In the genomic region with DNA sequence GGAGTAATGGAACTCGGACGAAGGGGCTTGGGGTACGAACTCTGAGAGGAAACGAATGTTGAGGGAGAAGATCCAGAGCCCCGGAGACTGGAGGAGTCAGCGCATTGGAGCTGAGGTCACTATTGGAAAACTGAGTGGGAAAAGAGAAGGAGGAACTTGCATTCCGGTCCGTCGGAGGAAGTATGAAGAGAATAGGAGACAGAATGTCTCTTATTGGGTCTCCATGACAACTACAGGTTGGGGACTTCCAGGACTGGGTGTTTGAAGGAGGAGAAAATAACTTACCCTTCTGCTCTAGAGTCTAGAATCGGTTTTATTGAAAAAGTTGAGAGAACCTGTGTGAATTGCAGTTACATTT, we compare ENCODE assay signal across 1 cellular context.
TF ChIP-seq lines count a peak whose summit lies in the region.

No MANE protein-coding gene starts in this region.

TF ChIP-seq in GM23338, 12 proteins besides CTCF, POLR2A, EP300 and RAD21 (continued from another document):
- TF ChIP-seq, protein P1, sequence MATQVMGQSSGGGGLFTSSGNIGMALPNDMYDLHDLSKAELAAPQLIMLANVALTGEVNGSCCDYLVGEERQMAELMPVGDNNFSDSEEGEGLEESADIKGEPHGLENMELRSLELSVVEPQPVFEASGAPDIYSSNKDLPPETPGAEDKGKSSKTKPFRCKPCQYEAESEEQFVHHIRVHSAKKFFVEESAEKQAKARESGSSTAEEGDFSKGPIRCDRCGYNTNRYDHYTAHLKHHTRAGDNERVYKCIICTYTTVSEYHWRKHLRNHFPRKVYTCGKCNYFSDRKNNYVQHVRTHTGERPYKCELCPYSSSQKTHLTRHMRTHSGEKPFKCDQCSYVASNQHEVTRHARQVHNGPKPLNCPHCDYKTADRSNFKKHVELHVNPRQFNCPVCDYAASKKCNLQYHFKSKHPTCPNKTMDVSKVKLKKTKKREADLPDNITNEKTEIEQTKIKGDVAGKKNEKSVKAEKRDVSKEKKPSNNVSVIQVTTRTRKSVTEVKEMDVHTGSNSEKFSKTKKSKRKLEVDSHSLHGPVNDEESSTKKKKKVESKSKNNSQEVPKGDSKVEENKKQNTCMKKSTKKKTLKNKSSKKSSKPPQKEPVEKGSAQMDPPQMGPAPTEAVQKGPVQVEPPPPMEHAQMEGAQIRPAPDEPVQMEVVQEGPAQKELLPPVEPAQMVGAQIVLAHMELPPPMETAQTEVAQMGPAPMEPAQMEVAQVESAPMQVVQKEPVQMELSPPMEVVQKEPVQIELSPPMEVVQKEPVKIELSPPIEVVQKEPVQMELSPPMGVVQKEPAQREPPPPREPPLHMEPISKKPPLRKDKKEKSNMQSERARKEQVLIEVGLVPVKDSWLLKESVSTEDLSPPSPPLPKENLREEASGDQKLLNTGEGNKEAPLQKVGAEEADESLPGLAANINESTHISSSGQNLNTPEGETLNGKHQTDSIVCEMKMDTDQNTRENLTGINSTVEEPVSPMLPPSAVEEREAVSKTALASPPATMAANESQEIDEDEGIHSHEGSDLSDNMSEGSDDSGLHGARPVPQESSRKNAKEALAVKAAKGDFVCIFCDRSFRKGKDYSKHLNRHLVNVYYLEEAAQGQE (IDR thresholded peaks at IDR 0.05; ENCODE audit: unreplicated experiment), result no peak
